Comparison of ENCODE assay signal across 24 cellular contexts in the genomic region with DNA sequence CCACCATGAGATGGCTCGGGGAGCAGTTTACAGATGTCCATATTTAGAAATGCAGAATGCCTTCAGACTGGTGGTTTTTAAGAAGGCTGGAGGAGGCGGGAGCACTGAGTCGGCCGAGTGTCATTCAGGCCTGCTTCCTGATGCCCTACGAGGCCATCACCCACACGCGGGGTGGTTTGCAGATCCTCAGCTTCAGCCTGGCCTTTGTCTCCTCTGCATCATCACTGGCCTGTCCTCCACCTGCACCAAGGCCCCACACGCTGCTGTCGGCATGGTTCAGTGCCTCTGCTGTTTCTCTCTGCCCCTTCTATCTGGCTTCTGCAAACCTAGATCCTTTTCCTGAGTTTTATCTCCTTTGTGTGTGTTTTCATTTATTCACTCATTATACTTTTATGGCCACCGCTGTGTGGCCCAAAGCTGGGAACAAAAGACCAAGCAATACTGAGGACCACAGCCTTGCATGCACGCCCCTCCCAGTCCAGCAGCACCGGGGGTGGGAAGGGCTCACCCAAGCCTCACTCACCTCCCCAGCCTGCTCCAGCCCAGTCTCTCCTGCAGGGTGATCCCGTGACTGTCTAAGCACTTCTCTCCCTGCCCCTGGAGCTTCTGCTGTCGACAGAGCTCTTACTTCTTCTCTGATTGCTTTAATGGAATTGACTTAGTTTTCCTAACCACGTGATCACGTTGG.
DNase-seq lines count a peak whose midpoint lies in the region; ATAC-seq, FAIRE-seq and TF ChIP-seq lines count a peak whose summit lies in the region.
"Had no signal": no experiment of that assay in that cellular context is flagged by ENCODE, and none has a peak within 500 bp of the region (broad histone marks: within the 10 kb centered on the region; RNA-seq: fewer than 3 reads in every experiment).

No MANE protein-coding gene starts in this region.

- no peaks in the 10 kb centered on the region for H3K9me3 ChIP-seq in K562 (replicated peaks; ENCODE audit: control insufficient read depth, insufficient read depth, low read depth, low read length)
- H3K9me3 ChIP-seq in neural progenitor cell (ENCODE audit: low read depth) = no peaks in the 10 kb centered on the region
- H3K9me3 ChIP-seq in small intestine (ENCODE audit: control insufficient read depth, low read depth) = no peaks in the 10 kb centered on the region
- H3K9me3 ChIP-seq: HAP-1 had no signal

- FAIRE-seq in K562 (lab: Jason Lieb, UNC) = no peak
- no peak for FAIRE-seq in small intestine (lab: Jason Lieb, UNC)
- FAIRE-seq: GM12891 had no signal

- no peaks in the 10 kb centered on the region for H3K9me1 ChIP-seq in K562 (ENCODE audit: control insufficient read depth, insufficient read depth, low read length)

- TF ChIP-seq RAD21 in K562 (CRISPR knock-in tag; conservative IDR thresholded peaks at IDR 0.05 in 1 of 2, IDR thresholded peaks at IDR 0.05 in 1 of 2) = no peak

- no peaks in the 10 kb centered on the region for H3F3A ChIP-seq in neural progenitor cell (ENCODE audit: low read depth)

- no peaks in the 10 kb centered on the region for H3K36me3 ChIP-seq in K562 (ENCODE audit: control insufficient read depth, insufficient read depth, low read length)
- H3K36me3 ChIP-seq in neural progenitor cell = no peaks in the 10 kb centered on the region
- no peaks in the 10 kb centered on the region for H3K36me3 ChIP-seq in small intestine (ENCODE audit: control insufficient read depth in 2 of 2, insufficient read depth in 2 of 2, low read length in 2 of 2)
- H3K36me3 ChIP-seq: HAP-1 had no signal

- H2AFZ ChIP-seq in K562 (ENCODE audit: low read depth, low read length) (no peak overlapping the region), neural progenitor cell (replicated peaks) (no peak overlapping the region)
- H2AFZ ChIP-seq: PC-9 had no signal

- CTCF ChIA-PET in K562 (lab: Yijun Ruan, JAX; ENCODE audit: low intra/inter-chr PET ratio) = no interaction called here

- H3K4me1 Mint-ChIP-seq in neural progenitor cell = peaks cover 32% of the 10 kb centered on the region
- H3K4me1 Mint-ChIP-seq in stimulated activated memory B cell treated with anti-CD40 and anti-IgM and Interleukin-4, amounts not matched to agents 10 μg/mL and 1 μg/mL and 100 μg/mL, for 72 hours = no peaks in the 10 kb centered on the region

- H3K79me2 ChIP-seq in K562 (ENCODE audit: control insufficient read depth, insufficient read depth, low read length) (no peaks in the 10 kb centered on the region), neural progenitor cell (ENCODE audit: low read depth) (no peaks in the 10 kb centered on the region)

- WGBS in K562 (ENCODE audit: insufficient coverage, low coverage, missing lambda C conversion rate) = 2% methylated on average over 13 of the region's 16 CpGs
- 78 to 80% (median 80%) methylated on average over 16 of the region's 16 CpGs for WGBS in small intestine, 3 donors

- in situ Hi-C loops in K562 (cut with MboI) = no loop called here
- in situ Hi-C loops in ACHN (cut with HindIII; ENCODE audit: low pct_ligation_motif_present, low pct_unique_long_range_greater_than_20kb, low sequenced_read_pairs) = no loop called here

- H3K27ac ChIP-seq in K562 (ENCODE audit: extremely low read depth, low read depth, low read length) = no peak overlapping the region
- no peak overlapping the region for H3K27ac ChIP-seq in neural progenitor cell
- no peak overlapping the region for H3K27ac ChIP-seq in small intestine (ENCODE audit: low read depth in 1 of 2, low read length in 1 of 2)
- H3K27ac ChIP-seq: PC-9 had no signal

- TF ChIP-seq CTCF in K562 (IDR thresholded peaks at IDR 0.05 in 2 of 3, conservative IDR thresholded peaks at IDR 0.05 in 1 of 3; ENCODE audit: insufficient read depth in 2 of 3, low read depth in 1 of 3, low read length in 3 of 3) = no peak
- no peak for TF ChIP-seq CTCF in neural progenitor cell (IDR thresholded peaks at IDR 0.05)

- ATAC-seq in K562 = no peak
- ATAC-seq in stimulated activated memory B cell treated with anti-CD40 and anti-IgM and Interleukin-4, amounts not matched to agents 10 μg/mL and 1 μg/mL and 100 μg/mL, for 72 hours = peak; percentile 38
- no peak for ATAC-seq in HG02840 (IDR thresholded peaks at IDR 0.05; ENCODE audit: low FRiP score, unreplicated experiment)

- intact Hi-C loops in K562 (cut with micrococcal nuclease) = no loop called here

- no peak overlapping the region for H3K4me3 ChIP-seq in K562
- H3K4me3 ChIP-seq in neural progenitor cell = no peak overlapping the region
- no peak overlapping the region for H3K4me3 ChIP-seq in small intestine (ENCODE audit: low read depth in 1 of 2, low read length in 2 of 2)
- H3K4me3 ChIP-seq: HAP-1, PC-9 had no signal

- H3K27me3 Mint-ChIP-seq in neural progenitor cell (ENCODE audit: insufficient read depth, low read depth) = peaks cover 10% of the 10 kb centered on the region
- H3K27me3 Mint-ChIP-seq in stimulated activated memory B cell treated with anti-CD40 and anti-IgM and Interleukin-4, amounts not matched to agents 10 μg/mL and 1 μg/mL and 100 μg/mL, for 72 hours = peaks cover 15% of the 10 kb centered on the region

- no peak for TF ChIP-seq POLR2A in K562 (conservative IDR thresholded peaks at IDR 0.05)

- H3K4me1 ChIP-seq in K562 (replicated peaks in 1 of 2; ENCODE audit: control insufficient read depth in 2 of 2, insufficient read depth in 2 of 2, low read length in 2 of 2) = no peaks in the 10 kb centered on the region
- H3K4me1 ChIP-seq in neural progenitor cell = no peaks in the 10 kb centered on the region
- no peaks in the 10 kb centered on the region for H3K4me1 ChIP-seq in small intestine (ENCODE audit: control insufficient read depth in 2 of 2, insufficient read depth in 1 of 2, low read depth in 1 of 2, low read length in 1 of 2)
- H3K4me1 ChIP-seq: HAP-1 had no signal

- peaks cover 2% of the 10 kb centered on the region for H3K36me3 Mint-ChIP-seq in neural progenitor cell
- no peaks in the 10 kb centered on the region for H3K36me3 Mint-ChIP-seq in stimulated activated memory B cell treated with anti-CD40 and anti-IgM and Interleukin-4, amounts not matched to agents 10 μg/mL and 1 μg/mL and 100 μg/mL, for 72 hours

- TF ChIP-seq EP300 in K562 (IDR thresholded peaks at IDR 0.05; ENCODE audit: low read length) = no peak

- no TSS peak for BruUV-seq in K562 (replicated peaks; lab: Mats Ljungman, UMichigan)

- H3K27me3 ChIP-seq in K562 (ENCODE audit: control insufficient read depth in 2 of 2, insufficient read depth in 2 of 2, low read length in 2 of 2) (peaks cover 0 to 29% of the 10 kb centered on the region in 2 experiments; a peak in 3 of 5 replicates), neural progenitor cell (no peaks in the 10 kb centered on the region), small intestine (ENCODE audit: control insufficient read depth in 2 of 2, insufficient read depth in 2 of 2, low read length in 2 of 2) (no peaks in the 10 kb centered on the region)

- POLR2A ChIA-PET in K562 (lab: Yijun Ruan, JAX) = interaction anchor here (0.6 kb wide), 1 partner anchor 230 kb away, joined by 3 read pairs; no protein-coding TSS in a partner anchor

- no peaks in the 10 kb centered on the region for H4K20me1 ChIP-seq in K562 (replicated peaks; ENCODE audit: control insufficient read depth, insufficient read depth, low read length)
- H4K20me1 ChIP-seq in neural progenitor cell (ENCODE audit: low read depth) = no peaks in the 10 kb centered on the region

- H3K9me3 Mint-ChIP-seq in neural progenitor cell = no peaks in the 10 kb centered on the region
- no peaks in the 10 kb centered on the region for H3K9me3 Mint-ChIP-seq in stimulated activated memory B cell treated with anti-CD40 and anti-IgM and Interleukin-4, amounts not matched to agents 10 μg/mL and 1 μg/mL and 100 μg/mL, for 72 hours
- H3K9me3 Mint-ChIP-seq: CD4-positive, alpha-beta T cell had no signal

- peak overlapping the region; percentile 77 for H3K27ac Mint-ChIP-seq in neural progenitor cell
- H3K27ac Mint-ChIP-seq in stimulated activated memory B cell treated with anti-CD40 and anti-IgM and Interleukin-4, amounts not matched to agents 10 μg/mL and 1 μg/mL and 100 μg/mL, for 72 hours = no peak overlapping the region
- H3K27ac Mint-ChIP-seq: CD4-positive, alpha-beta T cell; HFFc6; IgD-negative memory B cell had no signal

- H3K4me3 Mint-ChIP-seq in neural progenitor cell = no peak overlapping the region
- no peak overlapping the region for H3K4me3 Mint-ChIP-seq in stimulated activated memory B cell treated with anti-CD40 and anti-IgM and Interleukin-4, amounts not matched to agents 10 μg/mL and 1 μg/mL and 100 μg/mL, for 72 hours
- H3K4me3 Mint-ChIP-seq: CD4-positive, alpha-beta T cell; HFFc6 had no signal

- no peak overlapping the region for H3K4me2 ChIP-seq in K562 (ENCODE audit: insufficient read depth, low read length)
- H3K4me2 ChIP-seq in neural progenitor cell = no peak overlapping the region
- H3K4me2 ChIP-seq: PC-9 had no signal

- DNase-seq in NCI-H748 (lab: John Stamatoyannopoulos, UW; ENCODE audit: unreplicated experiment) (peak; percentile 28), NCI-H748 treated with DMSO at 0.1 percent for 48 hours (lab: John Stamatoyannopoulos, UW) (no peak), K562 (ENCODE audit: extremely low read depth in 1 of 4, low spot score in 3 of 4) (no peak), neural progenitor cell (ENCODE audit: low spot score) (no peak), ACHN (no peak), small intestine (no peak)
- DNase-seq: 8988T; CD4-positive, alpha-beta T cell; DMS79; GF-D8; GOT3; HFFc6; NCI-H1048; NCI-H1417; NCI-H187; NCI-H2107; NCI-H524; PC-9; Right ventricle myocardium superior had no signal

- no peak overlapping the region for H3K9ac ChIP-seq in K562 (ENCODE audit: insufficient read depth in 1 of 2, low read depth in 2 of 2, low read length in 2 of 2)
- H3K9ac ChIP-seq in neural progenitor cell = no peak overlapping the region

TF ChIP-seq in K562, 482 proteins besides CTCF, POLR2A, EP300 and RAD21:
- TF ChIP-seq STAT5B (CRISPR knock-in tag; IDR thresholded peaks at IDR 0.05) = no peak
- TF ChIP-seq, protein P1, sequence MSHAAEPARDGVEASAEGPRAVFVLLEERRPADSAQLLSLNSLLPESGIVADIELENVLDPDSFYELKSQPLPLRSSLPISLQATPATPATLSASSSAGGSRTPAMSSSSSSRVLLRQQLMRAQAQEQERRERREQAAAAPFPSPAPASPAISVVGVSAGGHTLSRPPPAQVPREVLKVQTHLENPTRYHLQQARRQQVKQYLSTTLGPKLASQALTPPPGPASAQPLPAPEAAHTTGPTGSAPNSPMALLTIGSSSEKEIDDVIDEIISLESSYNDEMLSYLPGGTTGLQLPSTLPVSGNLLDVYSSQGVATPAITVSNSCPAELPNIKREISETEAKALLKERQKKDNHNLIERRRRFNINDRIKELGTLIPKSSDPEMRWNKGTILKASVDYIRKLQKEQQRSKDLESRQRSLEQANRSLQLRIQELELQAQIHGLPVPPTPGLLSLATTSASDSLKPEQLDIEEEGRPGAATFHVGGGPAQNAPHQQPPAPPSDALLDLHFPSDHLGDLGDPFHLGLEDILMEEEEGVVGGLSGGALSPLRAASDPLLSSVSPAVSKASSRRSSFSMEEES (CRISPR knock-in tag; IDR thresholded peaks at IDR 0.05) = peak; percentile 23; the same call in 1 of the 2 replicates
